ENCODE assay signal across 27 cellular contexts in genomic region chr14:91727121-91727520, GRCh38. TPM values are rescaled to one million over a fixed set of nuclear protein-coding genes. Genes with fewer than 3 reads are reported as not detected.
"Had no signal": no experiment of that assay in that cellular context is flagged by ENCODE, and none has a peak within 500 bp of the region (broad histone marks: within the 10 kb centered on the region; RNA-seq: fewer than 3 reads in every experiment).

No MANE protein-coding gene starts in this region.

- H3K9me3 ChIP-seq: body of pancreas, gastroesophageal sphincter, left ventricle myocardium inferior, ovary, psoas muscle, right atrium auricular region, stomach, transverse colon had no signal

- FAIRE-seq: TTC549, urothelium cell line had no signal

- ATAC-seq: activated CD8-positive, alpha-beta memory T cell treated with anti-CD3 and anti-CD28 coated beads, Interleukin-2, amount 10 ng/mL, durations not matched to agents 7 days and 5 days; activated CD8-positive, alpha-beta T cell treated with anti-CD3 and anti-CD28 coated beads for 36 hours; body of pancreas; gastroesophageal sphincter; natural killer cell; psoas muscle; stimulated activated memory B cell treated with anti-CD40 and anti-IgM and Interleukin-4, amounts not matched to agents 10 μg/mL and 1 μg/mL and 100 μg/mL, for 72 hours had no signal

- DNase-seq: activated CD4-positive, alpha-beta T cell treated with anti-CD3 and anti-CD28 coated beads, Interleukin-2, amount 10 ng/mL, durations not matched to agents 7 days and 5 days; activated CD4-positive, CD25-positive, alpha-beta regulatory T cell treated with anti-CD3 and anti-CD28 coated beads, Interleukin-2, amount 50 U/mL, for 72 hours; activated CD8-positive, alpha-beta memory T cell treated with anti-CD3 and anti-CD28 coated beads, Interleukin-2, amount 10 ng/mL, durations not matched to agents 7 days and 5 days; activated CD8-positive, alpha-beta T cell treated with anti-CD3 and anti-CD28 coated beads for 36 hours; activated effector memory CD4-positive, alpha-beta T cell treated with anti-CD3 and anti-CD28 coated beads, Interleukin-2, amount 50 U/mL, for 16 hours; activated naive CD4-positive, alpha-beta T cell treated with anti-CD3 and anti-CD28 coated beads, Interleukin-2, amount 10 ng/mL, durations not matched to agents 7 days and 5 days; activated T-cell treated with anti-CD3 and anti-CD28 coated beads for 4 hours; body of pancreas; cortex of kidney; head of caudate nucleus; left ventricle myocardium inferior; midbrain; natural killer cell; ovary; psoas muscle; stimulated activated CD4-positive, alpha-beta T cell treated with anti-CD3 and anti-CD28 coated beads, Interleukin-2, amount 100 ng/mL, for 24 hours; stomach; transverse colon; WERI-Rb-1 had no signal

- H3K4me1 ChIP-seq: body of pancreas, gastroesophageal sphincter, left ventricle myocardium inferior, psoas muscle, right atrium auricular region, transverse colon had no signal

- H3K36me3 ChIP-seq: cardiac muscle cell, gastroesophageal sphincter, left ventricle myocardium inferior, ovary, right atrium auricular region, stomach, transverse colon, WERI-Rb-1 had no signal

- H3K27me3 ChIP-seq: body of pancreas, cardiac muscle cell, gastroesophageal sphincter, ovary, right atrium auricular region, stomach, transverse colon had no signal

- H3K4me3 ChIP-seq: body of pancreas, cardiac muscle cell, gastroesophageal sphincter, left ventricle myocardium inferior, ovary, psoas muscle, right atrium auricular region, stomach, transverse colon had no signal

- H3K27ac ChIP-seq: body of pancreas, cardiac muscle cell, epithelial cell of prostate, left ventricle myocardium inferior, ovary, psoas muscle, right atrium auricular region, stomach, transverse colon, WERI-Rb-1 had no signal

RNA-seq across cellular contexts. Expression of gene CATSPERB, which starts 4.8 kb away (rescaled TPM):
- total RNA-seq: cardiac muscle cell, fibroblast of lung had no signal
- polyA plus RNA-seq: cardiac muscle cell, fibroblast of lung had no signal
